Comparison of ENCODE assay signal across 8 cellular contexts in the genomic region with DNA sequence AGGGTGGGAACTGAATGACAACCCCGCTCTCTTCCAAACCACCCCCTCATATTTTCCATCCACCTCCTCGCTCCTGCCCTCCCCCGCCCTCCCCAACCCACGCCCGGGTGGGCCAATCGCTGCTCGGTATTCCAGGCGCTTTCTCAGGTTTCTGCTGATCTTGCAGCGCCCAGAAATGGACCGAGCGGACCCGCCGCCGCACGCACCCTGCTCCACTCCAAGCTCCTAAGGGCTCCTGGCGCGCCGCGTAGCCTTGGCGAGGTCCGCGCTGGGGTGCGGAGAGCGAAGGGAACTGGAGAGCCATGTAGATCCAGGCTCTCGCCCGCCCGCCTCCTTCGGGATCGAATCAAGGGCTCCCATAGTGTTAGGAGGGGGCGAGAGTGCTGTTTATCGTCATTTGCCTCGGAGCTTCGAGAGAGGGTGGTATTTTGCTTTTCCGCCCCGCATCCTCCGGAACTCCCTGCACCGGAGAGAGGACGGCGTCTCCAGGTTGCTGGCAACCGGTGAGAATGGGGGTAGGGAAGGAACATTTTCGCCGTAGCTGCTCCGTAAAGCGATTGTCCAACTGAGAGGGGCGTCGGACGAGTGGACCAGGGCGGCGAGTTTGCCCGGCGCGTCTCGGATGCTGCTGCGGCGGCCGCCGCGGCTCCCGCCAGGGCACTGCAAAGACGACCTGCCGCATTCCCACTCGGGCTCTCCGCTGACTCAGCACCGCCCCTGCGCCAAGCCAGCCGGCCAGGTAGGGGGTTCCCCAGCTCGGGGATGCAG. TPM values are rescaled to one million over a fixed set of nuclear protein-coding genes. Genes with fewer than 3 reads are reported as not detected.
DNase-seq lines count a peak whose midpoint lies in the region; ATAC-seq, FAIRE-seq and TF ChIP-seq lines count a peak whose summit lies in the region.

A gene (plus strand): TSS at position 172 of the 768 bp plus-strand sequence. CDS start 1,474 bp downstream, outside the sequence.

- peaks cover 4% of the 10 kb centered on the region for H3K9me3 Mint-ChIP-seq in chondrocyte (ENCODE audit: low read depth)

- ATAC-seq in lung (ENCODE audit: insufficient read depth, low FRiP score) (no peak), thoracic aorta (ENCODE audit: insufficient number of reproducible peaks, low FRiP score, low read depth) (no peak), GM21528 (IDR thresholded peaks at IDR 0.05; ENCODE audit: low FRiP score, unreplicated experiment) (no peak), GM18511 (IDR thresholded peaks at IDR 0.05; ENCODE audit: unreplicated experiment) (no peak)

- CTCF ChIA-PET in OCI-LY7 (lab: Charles Lee; ENCODE audit: unreplicated experiment) = no interaction called here

- no peaks in the 10 kb centered on the region for H3K9me2 ChIP-seq in OCI-LY7 (ENCODE audit: insufficient read depth, low read length)

- H3K4me1 ChIP-seq in lung (ENCODE audit: control insufficient read depth in 2 of 2, insufficient read depth in 2 of 2, low read length in 2 of 2) = peaks cover 0 to 6% of the 10 kb centered on the region in 2 donors
- peaks cover 7 to 30% of the 10 kb centered on the region in 2 donors for H3K4me1 ChIP-seq in thoracic aorta (ENCODE audit: control insufficient read depth in 1 of 2, low read depth in 2 of 2)
- no peaks in the 10 kb centered on the region for H3K4me1 ChIP-seq in OCI-LY7 (ENCODE audit: insufficient read depth, low read length, poor library complexity, severe bottlenecking)

- peak within 1 kb of the TSS; percentile 22 for H3K4me3 ChIP-seq in lung
- peak within 1 kb of the TSS; percentile 75 for H3K4me3 ChIP-seq in thoracic aorta
- no peak within 1 kb of the TSS for H3K4me3 ChIP-seq in OCI-LY7 (ENCODE audit: low read depth, low read length, poor library complexity, severe bottlenecking)

- BruUV-seq in OCI-LY7 (replicated peaks; lab: Mats Ljungman, UMichigan) = no TSS peak

- H3K27ac ChIP-seq in lung (ENCODE audit: low read depth in 1 of 2, low read length in 1 of 2) = no peak within 1 kb of the TSS
- no peak within 1 kb of the TSS for H3K27ac ChIP-seq in thoracic aorta
- no peak within 1 kb of the TSS for H3K27ac ChIP-seq in OCI-LY7 (ENCODE audit: low read depth, low read length, poor library complexity, severe bottlenecking)

- H3K27me3 ChIP-seq in lung (ENCODE audit: control insufficient read depth, insufficient read depth) = peaks cover 11% of the 10 kb centered on the region
- peaks cover 10% of the 10 kb centered on the region for H3K27me3 ChIP-seq in thoracic aorta (replicated peaks; ENCODE audit: insufficient read depth)

- no peak for FAIRE-seq in D721Med (lab: Jason Lieb, UNC)

- DNase-seq in D721Med (ENCODE audit: insufficient read length, low spot score) = peak; percentile 60
- peak; percentile 35 for DNase-seq in NCI-H1105 (lab: John Stamatoyannopoulos, UW)
- no peak for DNase-seq in chondrocyte (ENCODE audit: low spot score)
- no peak for DNase-seq in lung (ENCODE audit: low spot score)
- no peak for DNase-seq in thoracic aorta (ENCODE audit: low spot score)
- no peak for DNase-seq in OCI-LY7 (ENCODE audit: low spot score)

- H2AFZ ChIP-seq in OCI-LY7 (ENCODE audit: low read length) = no peak within 1 kb of the TSS

- no peak within 1 kb of the TSS for H3K4me2 ChIP-seq in OCI-LY7 (ENCODE audit: low read length)

- H3K36me3 Mint-ChIP-seq in chondrocyte (ENCODE audit: low read depth) = peaks cover 8% of the 10 kb centered on the region

- peaks cover 19% of the 10 kb centered on the region for H3K4me1 Mint-ChIP-seq in chondrocyte (ENCODE audit: low read depth)

- no peaks in the 10 kb centered on the region for H4K20me1 ChIP-seq in OCI-LY7 (ENCODE audit: insufficient read depth, low read length)

- 1 to 2% methylated on average over 62 to 67 of the region's 67 CpGs for WGBS in lung, 2 donors

- no peak for TF ChIP-seq CTCF in D721Med (IDR thresholded peaks at IDR 0.05; ENCODE audit: insufficient read depth, missing control alignments)
- no peak for TF ChIP-seq CTCF in chondrocyte (IDR thresholded peaks at IDR 0.05)
- no peak for TF ChIP-seq CTCF in lung (IDR thresholded peaks at IDR 0.05; ENCODE audit: control extremely low read depth, extremely low read depth)
- TF ChIP-seq CTCF in thoracic aorta (IDR thresholded peaks at IDR 0.05) = no peak
- no peak for TF ChIP-seq CTCF in OCI-LY7 (conservative IDR thresholded peaks at IDR 0.05; ENCODE audit: low read length)

- intact Hi-C loops in OCI-LY7 (cut with micrococcal nuclease; ENCODE audit: unreplicated experiment) = no loop called here

- no peaks in the 10 kb centered on the region for H3K36me3 ChIP-seq in lung (ENCODE audit: control insufficient read depth in 2 of 2, insufficient read depth in 2 of 2, low read length in 2 of 2)
- no peaks in the 10 kb centered on the region for H3K36me3 ChIP-seq in thoracic aorta
- H3K36me3 ChIP-seq in OCI-LY7 (ENCODE audit: insufficient read depth, low read length) = no peaks in the 10 kb centered on the region

- POLR2A ChIA-PET in OCI-LY7 (lab: Charles Lee) = interaction anchor here (0.5 kb wide), 1 partner anchor 866 kb away, joined by 4 read pairs; no protein-coding TSS in a partner anchor

- H3K9me3 ChIP-seq in lung (ENCODE audit: control insufficient read depth in 2 of 2, insufficient read depth in 1 of 2, low read length in 1 of 2) = peaks cover 0 to 5% of the 10 kb centered on the region in 2 donors
- H3K9me3 ChIP-seq in thoracic aorta = no peaks in the 10 kb centered on the region
- H3K9me3 ChIP-seq in OCI-LY7 (ENCODE audit: low read length) = no peaks in the 10 kb centered on the region

- peak within 1 kb of the TSS; percentile 75 for H3K4me3 Mint-ChIP-seq in chondrocyte (ENCODE audit: unreplicated experiment)

- H3K27ac Mint-ChIP-seq in chondrocyte (ENCODE audit: unreplicated experiment) = no peak within 1 kb of the TSS

- H3K79me2 ChIP-seq in OCI-LY7 (ENCODE audit: insufficient read depth, low read depth, low read length) = no peaks in the 10 kb centered on the region

- H3K27me3 Mint-ChIP-seq in chondrocyte (ENCODE audit: low read depth) = peaks cover 48% of the 10 kb centered on the region

RNA-seq across cellular contexts. Expression of the gene that starts here (rescaled TPM):
- total RNA-seq in chondrocyte (0.45 to 0.64 TPM (median 0.63 TPM) in 3 replicates), lung (under 1 TPM in 1 of 2 donors, not detected in 1; 0.09 TPM), thoracic aorta (under 1 TPM in 1 of 2 donors, not detected in 1; 0.85 TPM), OCI-LY7 (2022) (not detected in 2 replicates)
- under 1 TPM; 0.07 to 0.24 TPM for polyA plus RNA-seq in lung
- total RNA-seq in OCI-LY7 (2014; rRNA removed; shearing (Covaris generic)) = not detected in 2 replicates

Comparison
In these comparisons a context has a peak if more than half of its experiments do, and no peak if none do; other contexts are left out.
1. DNase-seq: peak in D721Med (single experiment) and NCI-H1105 (single experiment); none in chondrocyte (single experiment), lung (single experiment), thoracic aorta (single experiment) and OCI-LY7 (single experiment).